2 cellular contexts compared by ENCODE assay signal in genomic region chr12:116222358-116222757, GRCh38.
TF ChIP-seq lines count a peak whose summit lies in the region.

No MANE protein-coding gene starts in this region.

TF ChIP-seq in IMR-90, 13 proteins besides CTCF, POLR2A, EP300 and RAD21:
- TF ChIP-seq BHLHE40 (IDR thresholded peaks at IDR 0.05; ENCODE audit: low read depth, low read length), result no peak
- TF ChIP-seq MXI1 (IDR thresholded peaks at IDR 0.05; ENCODE audit: borderline replicate concordance, low read depth, low read length), result no peak
- peak; percentile 49; the same call in 1 of the 2 replicates for TF ChIP-seq CEBPB (IDR thresholded peaks at IDR 0.05; ENCODE audit: low read depth, low read length)
- TF ChIP-seq FOS (IDR thresholded peaks at IDR 0.05; ENCODE audit: low read depth, low read length), result peak; percentile 35; the same call in 1 of the 2 replicates
- TF ChIP-seq MAFK (IDR thresholded peaks at IDR 0.05; ENCODE audit: low read depth, low read length), result no peak

TF ChIP-seq in HepG2, 621 proteins besides CTCF, POLR2A, EP300 and RAD21:
- TF ChIP-seq FOSL2 (CRISPR knock-in tag; IDR thresholded peaks at IDR 0.05) (peak; percentile 65), ZBTB33 (CRISPR knock-in tag; IDR thresholded peaks at IDR 0.05) (0 out of 2 replicates have a peak, but pooled peaks have one; percentile 38), ZNF644 (CRISPR knock-in tag; IDR thresholded peaks at IDR 0.05; ENCODE audit: low read depth) (peak; percentile 51; the same call in 1 of the 2 replicates), ELF1 (CRISPR knock-in tag; IDR thresholded peaks at IDR 0.05) (no peak)
TF ChIP-seq in HepG2: peak in this region for 3.
